30 cellular contexts compared by ENCODE assay signal in genomic region chr6:169527306-169527705, GRCh38.
A peak's percentile ranks its signal among the peaks of the same experiment; 100 is the strongest.
DNase-seq lines count a peak whose midpoint lies in the region; FAIRE-seq and TF ChIP-seq lines count a peak whose summit lies in the region.
"Had no signal": no experiment of that assay in that cellular context is flagged by ENCODE, and none has a peak within 500 bp of the region (broad histone marks: within the 10 kb centered on the region; RNA-seq: fewer than 3 reads in every experiment).

No MANE protein-coding gene starts in this region.

- no peaks in the 10 kb centered on the region for H3K9me3 Mint-ChIP-seq in astrocyte (ENCODE audit: unreplicated experiment)
- H3K9me3 Mint-ChIP-seq: activated CD4-positive, alpha-beta memory T cell treated with anti-CD3 and anti-CD28 coated beads for 36 hours; activated naive CD4-positive, alpha-beta T cell treated with anti-CD3 and anti-CD28 coated beads, Interleukin-2, amount 10 ng/mL, durations not matched to agents 7 days and 5 days; type B pancreatic cell had no signal

- H3K4me3 Mint-ChIP-seq in astrocyte (ENCODE audit: unreplicated experiment): no peak overlapping the region
- H3K4me3 Mint-ChIP-seq: activated CD4-positive, alpha-beta memory T cell treated with anti-CD3 and anti-CD28 coated beads for 36 hours; activated naive CD4-positive, alpha-beta T cell treated with anti-CD3 and anti-CD28 coated beads, Interleukin-2, amount 10 ng/mL, durations not matched to agents 7 days and 5 days; dendritic cell treated with granulocyte-macrophage colony-stimulating factor and Interleukin-4, amounts not matched to agents 40 ng/mL and 50 ng/mL, for 4 days; endodermal cell; GM23338; nephron; type B pancreatic cell had no signal

- no peaks in the 10 kb centered on the region for H3K36me3 ChIP-seq in astrocyte (ENCODE audit: insufficient read depth, low read length)
- H3K36me3 ChIP-seq: BLaER1 treated with 17β-estradiol and CSF1 and Interleukin-3, amounts not matched to agents 10 nM and 100 nM; lower lobe of right lung; MG63; ovary; right atrium auricular region had no signal

- no peak overlapping the region for H3K27ac ChIP-seq in astrocyte (ENCODE audit: low read depth, low read length)
- H3K27ac ChIP-seq: A549; BLaER1 treated with 17β-estradiol and CSF1 and Interleukin-3, amounts not matched to agents 10 nM and 100 nM; lower lobe of right lung; ovary; right atrium auricular region had no signal

- WGBS in lower leg skin, 2 donors: 76 to 87% methylated on average over 1 of the region's 1 CpG

- no peak overlapping the region for H3K9ac ChIP-seq in astrocyte (ENCODE audit: low read length)
- H3K9ac ChIP-seq: BLaER1 treated with 17β-estradiol and CSF1 and Interleukin-3, amounts not matched to agents 10 nM and 100 nM had no signal

- peaks cover 10% of the 10 kb centered on the region for H3K4me1 Mint-ChIP-seq in astrocyte (ENCODE audit: low read depth, unreplicated experiment)
- H3K4me1 Mint-ChIP-seq: endodermal cell, GM23338 had no signal

- intact Hi-C loops in lower leg skin (cut with DNase I; ENCODE audit: low total_unique reads): no loop called here

- H3K4me1 ChIP-seq in astrocyte (ENCODE audit: insufficient read depth, low read length): no peaks in the 10 kb centered on the region
- H3K4me1 ChIP-seq: Caco-2, lower lobe of right lung had no signal

- no peak for TF ChIP-seq POLR2A in lower leg skin (IDR thresholded peaks at IDR 0.05)

- H3K4me3 ChIP-seq in astrocyte (ENCODE audit: insufficient read depth, low read depth, low read length) (no peak overlapping the region), foreskin fibroblast (ENCODE audit: low read depth in 1 of 2, low read length in 2 of 2) (no peak overlapping the region), lower leg skin (ENCODE audit: low read depth, poor library complexity, severe bottlenecking) (no peak overlapping the region)
- H3K4me3 ChIP-seq: A549; BLaER1 treated with 17β-estradiol and CSF1 and Interleukin-3, amounts not matched to agents 10 nM and 100 nM; GM23338; lower lobe of right lung; MG63; ovary; right atrium auricular region had no signal

- no peaks in the 10 kb centered on the region for H4K20me1 ChIP-seq in astrocyte (ENCODE audit: insufficient read depth, low read length)
- H4K20me1 ChIP-seq: BLaER1 treated with 17β-estradiol and CSF1 and Interleukin-3, amounts not matched to agents 10 nM and 100 nM had no signal

- H3K27ac Mint-ChIP-seq in astrocyte (ENCODE audit: unreplicated experiment): no peak overlapping the region
- H3K27ac Mint-ChIP-seq: activated CD4-positive, alpha-beta memory T cell treated with anti-CD3 and anti-CD28 coated beads for 36 hours; activated naive CD4-positive, alpha-beta T cell treated with anti-CD3 and anti-CD28 coated beads, Interleukin-2, amount 10 ng/mL, durations not matched to agents 7 days and 5 days; dendritic cell treated with granulocyte-macrophage colony-stimulating factor and Interleukin-4, amounts not matched to agents 40 ng/mL and 50 ng/mL, for 4 days; endodermal cell; GM23338; nephron; type B pancreatic cell had no signal

- H3K36me3 Mint-ChIP-seq in astrocyte (ENCODE audit: low read depth, unreplicated experiment): no peaks in the 10 kb centered on the region
- H3K36me3 Mint-ChIP-seq: activated naive CD4-positive, alpha-beta T cell treated with anti-CD3 and anti-CD28 coated beads, Interleukin-2, amount 10 ng/mL, durations not matched to agents 7 days and 5 days; type B pancreatic cell had no signal

- H2AFZ ChIP-seq in astrocyte (ENCODE audit: low read depth, low read length): no peak overlapping the region
- H2AFZ ChIP-seq: GM23338 had no signal

- DNase-seq in AG08395 (ENCODE audit: low spot score) (peak; percentile 14), GM04504 (ENCODE audit: low read depth) (peak; percentile 12), astrocyte (ENCODE audit: low read depth) (peak; percentile 20), foreskin fibroblast (peak; percentile 63 to 82), lower leg skin (ENCODE audit: low spot score in 2 of 2) (no peak), hippocampal formation (lab: John Stamatoyannopoulos, UW) (no peak), NCI-H1694 treated with DMSO at 0.1 percent for 48 hours (lab: John Stamatoyannopoulos, UW) (no peak)
- DNase-seq in central memory CD4-positive, alpha-beta T cell: no peak
- DNase-seq: activated CD4-positive, alpha-beta memory T cell treated with anti-CD3 and anti-CD28 coated beads for 36 hours; activated CD8-positive, alpha-beta memory T cell treated with anti-CD3 and anti-CD28 coated beads, Interleukin-2, amount 50 U/mL, for 48 hours; activated naive CD4-positive, alpha-beta T cell treated with anti-CD3 and anti-CD28 coated beads, Interleukin-2, amount 10 ng/mL, durations not matched to agents 7 days and 5 days; Caco-2; DND-41; endodermal cell; lower lobe of right lung; MG63; NCI-H1436; NCI-H345; NCI-H748 treated with DMSO at 0.1 percent for 48 hours; ovary; stimulated activated CD4-positive, alpha-beta T cell treated with anti-CD3 and anti-CD28 coated beads, Interleukin-2, amount 100 ng/mL, for 48 hours; T-helper 1 cell had no signal

- no peak overlapping the region for H3K4me2 ChIP-seq in astrocyte (ENCODE audit: low read length)
- H3K4me2 ChIP-seq: A549; BLaER1 treated with 17β-estradiol and CSF1 and Interleukin-3, amounts not matched to agents 10 nM and 100 nM; GM23338 had no signal

- H3K27me3 Mint-ChIP-seq in astrocyte (ENCODE audit: low read depth, unreplicated experiment): no peaks in the 10 kb centered on the region
- H3K27me3 Mint-ChIP-seq: activated CD4-positive, alpha-beta memory T cell treated with anti-CD3 and anti-CD28 coated beads for 36 hours; activated naive CD4-positive, alpha-beta T cell treated with anti-CD3 and anti-CD28 coated beads, Interleukin-2, amount 10 ng/mL, durations not matched to agents 7 days and 5 days; dendritic cell treated with granulocyte-macrophage colony-stimulating factor and Interleukin-4, amounts not matched to agents 40 ng/mL and 50 ng/mL, for 4 days; type B pancreatic cell had no signal

- TF ChIP-seq CTCF in astrocyte (IDR thresholded peaks at IDR 0.05; ENCODE audit: insufficient read depth, low read depth, low read length) (no peak), foreskin fibroblast (IDR thresholded peaks at IDR 0.05; ENCODE audit: low read depth, low read length) (no peak), lower leg skin (IDR thresholded peaks at IDR 0.05) (no peak)

- H3K27me3 ChIP-seq in astrocyte (ENCODE audit: insufficient read depth, low read length): no peaks in the 10 kb centered on the region
- H3K27me3 ChIP-seq: BLaER1 treated with 17β-estradiol and CSF1 and Interleukin-3, amounts not matched to agents 10 nM and 100 nM; MG63; ovary; right atrium auricular region had no signal

- no peaks in the 10 kb centered on the region for H3K79me2 ChIP-seq in astrocyte (ENCODE audit: insufficient read depth, low read length)

- FAIRE-seq in astrocyte (lab: Jason Lieb, UNC): no peak
- FAIRE-seq: A549, GM12892 had no signal

- no peaks in the 10 kb centered on the region for H3K9me3 ChIP-seq in astrocyte (ENCODE audit: insufficient read depth, low read depth, low read length)
- H3K9me3 ChIP-seq: A549, Caco-2, lower lobe of right lung, ovary, right atrium auricular region had no signal

Comparison
In these comparisons a context has a peak if more than half of its experiments do, and no peak if none do; other contexts are left out.
1. DNase-seq: peak in AG08395 (single experiment), GM04504 (single experiment), astrocyte (single experiment) and foreskin fibroblast (2 of 2); none in lower leg skin (0 of 2), central memory CD4-positive, alpha-beta T cell (single experiment), hippocampal formation (0 of 2) and NCI-H1694 treated with DMSO at 0.1 percent for 48 hours (single experiment).